ENCODE assay signal across 8 cellular contexts in genomic region chr1:157992813-157993178, GRCh38. TPM values are rescaled to one million over a fixed set of nuclear protein-coding genes. Genes with fewer than 3 reads are reported as not detected.
DNase-seq lines count a peak whose midpoint lies in the region; ATAC-seq and TF ChIP-seq lines count a peak whose summit lies in the region.

No MANE protein-coding gene starts in this region.

- H3K27ac ChIP-seq in A673 (ENCODE audit: low read depth, low read length, poor library complexity, severe bottlenecking) (peak overlapping the region; percentile 99), KOPT-K1 (ENCODE audit: low read depth, low read length, poor library complexity, severe bottlenecking) (peak overlapping the region; percentile 67), ectodermal cell (ENCODE audit: insufficient read depth, low read depth, low read length, poor library complexity, severe bottlenecking) (no peak overlapping the region)
- H3K27ac ChIP-seq in naive thymus-derived CD4-positive, alpha-beta T cell (ENCODE audit: low read depth, low read length), result no peak overlapping the region

- H3K4me1 Mint-ChIP-seq in naive thymus-derived CD4-positive, alpha-beta T cell, result peaks cover 0 to 19% (median 11%) of the 10 kb centered on the region in 7 donors

- peaks cover 43 to 65% (median 54%) of the 10 kb centered on the region in 5 donors for H3K27me3 Mint-ChIP-seq in naive thymus-derived CD4-positive, alpha-beta T cell

- peaks cover 30% of the 10 kb centered on the region for H3K4me1 ChIP-seq in A673 (ENCODE audit: insufficient read depth, low read length, poor library complexity, severe bottlenecking)
- peaks cover 25% of the 10 kb centered on the region for H3K4me1 ChIP-seq in ectodermal cell (ENCODE audit: control insufficient read depth, insufficient read depth, low read length)
- H3K4me1 ChIP-seq in naive thymus-derived CD4-positive, alpha-beta T cell (ENCODE audit: control insufficient read depth in 2 of 2, insufficient read depth in 2 of 2, low read length in 2 of 2), result no peaks in the 10 kb centered on the region

- TSS peak; percentile 90 for BruUV-seq in A673 (replicated peaks; lab: Mats Ljungman, UMichigan)

- H3K9me3 Mint-ChIP-seq in naive thymus-derived CD4-positive, alpha-beta T cell, result peaks cover 0 to 3% (median 0%) of the 10 kb centered on the region in 11 donors

- no peaks in the 10 kb centered on the region for H3K36me3 Mint-ChIP-seq in naive thymus-derived CD4-positive, alpha-beta T cell

- H3K4me3 ChIP-seq in A673 (ENCODE audit: low read depth, low read length, poor library complexity, severe bottlenecking), result peak overlapping the region; percentile 97
- H3K4me3 ChIP-seq in ectodermal cell (ENCODE audit: insufficient read depth, low read depth, low read length), result peak overlapping the region; percentile 93
- no peak overlapping the region for H3K4me3 ChIP-seq in naive thymus-derived CD4-positive, alpha-beta T cell (ENCODE audit: low read length)

- intact Hi-C loops in A673 (cut with micrococcal nuclease; ENCODE audit: unreplicated experiment), result loop anchor here (1.0 kb wide), 3 partner anchors 44 to 129 kb away; no protein-coding TSS in a partner anchor
- intact Hi-C loops in naive thymus-derived CD4-positive, alpha-beta T cell (cut with micrococcal nuclease), result loop anchor here (1.0 to 10.0 kb wide), 3 partner anchors 133 to 1095 kb away; partner anchors contain the start of gene AIM2 (in 1 of the 2)

- WGBS in ectodermal cell, 2 experiments, result 10 to 11% methylated on average over 5 to 8 of the region's 8 CpGs

- ATAC-seq in naive thymus-derived CD4-positive, alpha-beta T cell, result no peak
- ATAC-seq in GM19328 (IDR thresholded peaks at IDR 0.05; ENCODE audit: unreplicated experiment) (no peak), HG02852 (IDR thresholded peaks at IDR 0.05; ENCODE audit: unreplicated experiment) (no peak)

- no peaks in the 10 kb centered on the region for H3K27me3 ChIP-seq in A673 (replicated peaks; ENCODE audit: insufficient read depth, low read depth, low read length, poor library complexity)
- H3K27me3 ChIP-seq in ectodermal cell (ENCODE audit: control insufficient read depth, insufficient read depth, low read length, poor library complexity, severe bottlenecking), result no peaks in the 10 kb centered on the region
- H3K27me3 ChIP-seq in naive thymus-derived CD4-positive, alpha-beta T cell (ENCODE audit: control insufficient read depth in 2 of 2, insufficient read depth in 2 of 2, low read length in 2 of 2), result no peaks in the 10 kb centered on the region

- no peak for DNase-seq in A673 (ENCODE audit: low spot score)
- DNase-seq in naive thymus-derived CD4-positive, alpha-beta T cell, result peak in 2 of 9 donors; percentile 13 to 14
- no peak for DNase-seq in cerebellar nuclear complex (lab: John Stamatoyannopoulos, UW)
- no peak for DNase-seq in AG20443 (ENCODE audit: low spot score)

- POLR2A ChIA-PET in A673 (lab: Charles Lee; ENCODE audit: low non-redundant PET), result interaction anchor here (0.6 kb wide), 1 partner anchor 118 kb away, joined by 3 read pairs; no protein-coding TSS in a partner anchor
- POLR2A ChIA-PET in naive thymus-derived CD4-positive, alpha-beta T cell (lab: Charles Lee), result no interaction called here

- H3K36me3 ChIP-seq in A673 (ENCODE audit: insufficient read depth, low read length, poor library complexity, severe bottlenecking), result peaks cover 10% of the 10 kb centered on the region
- no peaks in the 10 kb centered on the region for H3K36me3 ChIP-seq in KOPT-K1 (ENCODE audit: insufficient read depth, low read length)
- H3K36me3 ChIP-seq in ectodermal cell (ENCODE audit: control insufficient read depth, insufficient read depth, low read length), result no peaks in the 10 kb centered on the region
- H3K36me3 ChIP-seq in naive thymus-derived CD4-positive, alpha-beta T cell (ENCODE audit: control insufficient read depth in 2 of 3, insufficient read depth in 3 of 3, low read length in 3 of 3), result no peaks in the 10 kb centered on the region

- no peak for TF ChIP-seq CTCF in A673 (conservative IDR thresholded peaks at IDR 0.05; ENCODE audit: low read depth, low read length)

- CTCF ChIA-PET in A673 (lab: Charles Lee), result interaction anchor here (0.9 to 3.8 kb wide), 18 partner anchors 10 to 132 kb away, joined by 3 to 46 read pairs (median 7); no protein-coding TSS in a partner anchor
- CTCF ChIA-PET in naive thymus-derived CD4-positive, alpha-beta T cell (lab: Charles Lee), result interaction anchor here (1.7 to 3.1 kb wide), 2 partner anchors 129 to 132 kb away, joined by 9 to 13 read pairs; no protein-coding TSS in a partner anchor

- H3K4me3 Mint-ChIP-seq in naive thymus-derived CD4-positive, alpha-beta T cell, result peak overlapping the region; percentile 24 to 84 (median 64)

- H3K9me3 ChIP-seq in A673 (ENCODE audit: low read depth, low read length, poor library complexity, severe bottlenecking) (no peaks in the 10 kb centered on the region), KOPT-K1 (ENCODE audit: insufficient read depth, low read length, poor library complexity, severe bottlenecking) (no peaks in the 10 kb centered on the region), ectodermal cell (ENCODE audit: control insufficient read depth, low read length) (no peaks in the 10 kb centered on the region)
- H3K9me3 ChIP-seq in naive thymus-derived CD4-positive, alpha-beta T cell (ENCODE audit: control insufficient read depth in 2 of 3, low read length in 3 of 3), result no peaks in the 10 kb centered on the region

- peak overlapping the region in 1 of 9 donors; percentile 45 for H3K27ac Mint-ChIP-seq in naive thymus-derived CD4-positive, alpha-beta T cell

RNA-seq across cellular contexts. Expression of gene KIRREL1, which starts 0.6 kb away (rescaled TPM):
- total RNA-seq in A673 (2021), result 187 and 211 TPM in 2 replicates
- 65.0 TPM for polyA plus RNA-seq in ectodermal cell (2013, experiment 1 of 4)
- 86.9 TPM for polyA plus RNA-seq in ectodermal cell (2013, experiment 2 of 4)
- polyA plus RNA-seq in ectodermal cell (2013, experiment 3 of 4), result 52.1 TPM
- polyA plus RNA-seq in ectodermal cell (2013, experiment 4 of 4), result 60.9 TPM
- total RNA-seq in naive thymus-derived CD4-positive, alpha-beta T cell, result not detected
- polyA plus RNA-seq in naive thymus-derived CD4-positive, alpha-beta T cell, result not detected

Comparison
In these comparisons a context has a peak if more than half of its experiments do, and no peak if none do; other contexts are left out.
1. H3K27ac ChIP-seq: peak in A673 (single experiment) and KOPT-K1 (single experiment); none in ectodermal cell (single experiment) and naive thymus-derived CD4-positive, alpha-beta T cell (single experiment).
2. RNA of gene KIRREL1, which starts 0.6 kb away (total RNA-seq): 187 to 211 TPM in A673; not detected in naive thymus-derived CD4-positive, alpha-beta T cell; every median in the first group is over 100 times any median in the second.